Comparison of ENCODE assay signal across 7 cellular contexts in genomic region chr17:45895304-45895968, GRCh38.
DNase-seq lines count a peak whose midpoint lies in the region; TF ChIP-seq lines count a peak whose summit lies in the region.

No MANE protein-coding gene starts in this region.

- DNase-seq in GM13976 (ENCODE audit: low spot score) (peak; percentile 40), NCI-H524 (lab: John Stamatoyannopoulos, UW) (peak; percentile 83 to 92), OCI-M2 (lab: John Stamatoyannopoulos, UW; ENCODE audit: unreplicated experiment) (no peak)
- no peak for DNase-seq in effector CD4-positive, alpha-beta T cell

- TF ChIP-seq CTCF in GM13976 (IDR thresholded peaks at IDR 0.05; ENCODE audit: borderline replicate concordance, control extremely low read depth, extremely low read depth, insufficient read depth, missing control alignments), result no peak

- H3K4me3 ChIP-seq in iPS-11a (ENCODE audit: low read depth, low read length) (peak overlapping the region; percentile 30), skin epidermis (peak overlapping the region; percentile 35 to 72 (median 50))

- in situ Hi-C loops in GM13976 (cut with MboI; ENCODE audit: low sequenced_read_pairs, unreplicated experiment), result no loop called here

- H3K27ac ChIP-seq in angular gyrus (ENCODE audit: low read depth, low read length) (peak overlapping the region; percentile 95), skin epidermis (no peak overlapping the region)

Comparison
In these comparisons a context has a peak if more than half of its experiments do, and no peak if none do; other contexts are left out.
1. DNase-seq: peak in GM13976 (single experiment) and NCI-H524 (2 of 2); none in effector CD4-positive, alpha-beta T cell (single experiment) and OCI-M2 (single experiment).